14 cellular contexts compared by ENCODE assay signal in the genomic region with DNA sequence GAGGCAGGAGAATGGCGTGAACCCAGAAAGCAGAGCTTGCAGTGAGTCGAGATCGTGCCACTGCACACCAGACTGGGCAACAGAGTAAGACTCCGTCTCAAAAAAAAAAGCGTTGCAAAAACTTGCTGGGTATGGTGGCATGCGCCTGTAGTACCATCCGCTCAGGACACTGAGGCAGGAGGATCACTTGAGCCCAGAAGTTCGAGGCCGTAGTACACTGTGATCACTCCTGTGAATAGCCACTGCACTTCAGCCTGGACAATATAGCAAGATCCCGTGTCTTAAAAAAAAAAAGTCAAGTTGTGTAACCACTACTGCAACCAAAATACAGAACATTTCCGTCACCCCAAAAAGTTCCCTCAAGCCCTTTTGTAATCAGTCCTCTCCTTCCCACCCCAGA. TPM values are rescaled to one million over a fixed set of nuclear protein-coding genes. Genes with fewer than 3 reads are reported as not detected.
DNase-seq lines count a peak whose midpoint lies in the region; ATAC-seq, FAIRE-seq and TF ChIP-seq lines count a peak whose summit lies in the region.
"Had no signal": no experiment of that assay in that cellular context is flagged by ENCODE, and none has a peak within 500 bp of the region (broad histone marks: within the 10 kb centered on the region; RNA-seq: fewer than 3 reads in every experiment).

No MANE protein-coding gene starts in this region.

- H3K4me3 ChIP-seq in K562 (peak overlapping the region; percentile 99; the same call in 1 of the 2 replicates), neural progenitor cell (no peak overlapping the region), ascending aorta (peak overlapping the region in 1 of 2 donors; percentile 84)

- H3K9me1 ChIP-seq in K562 (ENCODE audit: control insufficient read depth, insufficient read depth, low read length), result peaks cover 3% of the 10 kb centered on the region

- peaks cover 83% of the 10 kb centered on the region for H3K36me3 ChIP-seq in K562 (ENCODE audit: control insufficient read depth, insufficient read depth, low read length)
- peaks cover 5% of the 10 kb centered on the region for H3K36me3 ChIP-seq in neural progenitor cell
- peaks cover 27 to 31% of the 10 kb centered on the region in 2 donors for H3K36me3 ChIP-seq in ascending aorta

- no peaks in the 10 kb centered on the region for H3K9me3 Mint-ChIP-seq in T-helper 1 cell treated with Interleukin-12 subunit alpha and Interleukin-12 subunit beta and Interleukin-4 antibody, amounts not matched to agents 30 μg/mL and 1 μg/mL, for 36 hours
- H3K9me3 Mint-ChIP-seq in HFFc6, result no peaks in the 10 kb centered on the region
- H3K9me3 Mint-ChIP-seq in neural progenitor cell, result no peaks in the 10 kb centered on the region

- H3K9me3 ChIP-seq in K562 (replicated peaks; ENCODE audit: control insufficient read depth, insufficient read depth, low read depth, low read length), result no peaks in the 10 kb centered on the region
- H3K9me3 ChIP-seq in neural progenitor cell (ENCODE audit: low read depth), result no peaks in the 10 kb centered on the region
- H3K9me3 ChIP-seq in ascending aorta, result no peaks in the 10 kb centered on the region

- TF ChIP-seq POLR2A in K562 (conservative IDR thresholded peaks at IDR 0.05), result 0 out of 2 replicates have a peak, but pooled peaks have one; percentile 15
- TF ChIP-seq POLR2A in H54 (IDR thresholded peaks at IDR 0.05; ENCODE audit: low read depth, low read length), result no peak

- H3K27ac ChIP-seq in K562 (ENCODE audit: extremely low read depth, low read depth, low read length) (no peak overlapping the region), neural progenitor cell (no peak overlapping the region), ascending aorta (no peak overlapping the region)
- H3K27ac ChIP-seq: KMS-11 had no signal

- no peak for ATAC-seq in K562

- H3K27me3 ChIP-seq in K562 (ENCODE audit: control insufficient read depth in 2 of 2, insufficient read depth in 2 of 2, low read length in 2 of 2) (no peaks in the 10 kb centered on the region), neural progenitor cell (no peaks in the 10 kb centered on the region), ascending aorta (no peaks in the 10 kb centered on the region)

- no peak for TF ChIP-seq CTCF in HFFc6 (IDR thresholded peaks at IDR 0.05)
- no peak for TF ChIP-seq CTCF in K562 (IDR thresholded peaks at IDR 0.05 in 2 of 3, conservative IDR thresholded peaks at IDR 0.05 in 1 of 3; ENCODE audit: insufficient read depth in 2 of 3, low read depth in 1 of 3, low read length in 3 of 3)
- TF ChIP-seq CTCF in neural progenitor cell (IDR thresholded peaks at IDR 0.05), result no peak
- no peak for TF ChIP-seq CTCF in ascending aorta (IDR thresholded peaks at IDR 0.05)

- POLR2A ChIA-PET in K562 (lab: Yijun Ruan, JAX), result interaction anchor here (1.3 to 2.9 kb wide), 4 partner anchors 11 to 22 kb away, joined by 3 to 49 read pairs (median 14); no protein-coding TSS in a partner anchor

- H3K36me3 Mint-ChIP-seq in T-helper 1 cell treated with Interleukin-12 subunit alpha and Interleukin-12 subunit beta and Interleukin-4 antibody, amounts not matched to agents 30 μg/mL and 1 μg/mL, for 36 hours (ENCODE audit: low read depth), result peaks cover 49% of the 10 kb centered on the region
- H3K36me3 Mint-ChIP-seq in HFFc6 (ENCODE audit: low read depth) (peaks cover 42% of the 10 kb centered on the region), neural progenitor cell (peaks cover 17% of the 10 kb centered on the region)

- in situ Hi-C loops in K562 (cut with MboI), result no loop called here

- peak overlapping the region; percentile 47 for H3K27ac Mint-ChIP-seq in T-helper 1 cell treated with Interleukin-12 subunit alpha and Interleukin-12 subunit beta and Interleukin-4 antibody, amounts not matched to agents 30 μg/mL and 1 μg/mL, for 36 hours
- H3K27ac Mint-ChIP-seq in HFFc6, result peak overlapping the region; percentile 57; the same call in 1 of the 2 replicates
- H3K27ac Mint-ChIP-seq in neural progenitor cell, result no peak overlapping the region

- H4K20me1 ChIP-seq in K562 (replicated peaks; ENCODE audit: control insufficient read depth, insufficient read depth, low read length), result peaks cover 3% of the 10 kb centered on the region; the same call in 1 of the 2 replicates
- H4K20me1 ChIP-seq in neural progenitor cell (ENCODE audit: low read depth), result peaks cover 14% of the 10 kb centered on the region

- no peak for TF ChIP-seq RAD21 in K562 (CRISPR knock-in tag; conservative IDR thresholded peaks at IDR 0.05 in 1 of 2, IDR thresholded peaks at IDR 0.05 in 1 of 2)

- no peak overlapping the region for H2AFZ ChIP-seq in K562 (ENCODE audit: low read depth, low read length)
- H2AFZ ChIP-seq in neural progenitor cell (replicated peaks), result no peak overlapping the region

- peaks cover 33% of the 10 kb centered on the region for H3F3A ChIP-seq in neural progenitor cell (ENCODE audit: low read depth)

- TF ChIP-seq EP300 in K562 (IDR thresholded peaks at IDR 0.05; ENCODE audit: low read length), result no peak

- FAIRE-seq in K562 (lab: Jason Lieb, UNC) (no peak), H54 (lab: Jason Lieb, UNC) (no peak)
- FAIRE-seq: endometrium had no signal

- BruUV-seq in K562 (replicated peaks; lab: Mats Ljungman, UMichigan), result no TSS peak

- intact Hi-C loops in K562 (cut with micrococcal nuclease), result loop anchor here (5.0 to 10.0 kb wide), 2 partner anchors 77 to 290 kb away; no protein-coding TSS in a partner anchor
- intact Hi-C loops in ascending aorta (cut with DNase I), result loop anchor here (5.0 kb wide), 1 partner anchor 123 kb away; a partner anchor contains a TSS

- H3K4me3 Mint-ChIP-seq in T-helper 1 cell treated with Interleukin-12 subunit alpha and Interleukin-12 subunit beta and Interleukin-4 antibody, amounts not matched to agents 30 μg/mL and 1 μg/mL, for 36 hours, result peak overlapping the region; percentile 99
- H3K4me3 Mint-ChIP-seq in HFFc6 (peak overlapping the region; percentile 94), neural progenitor cell (peak overlapping the region; percentile 96)

- peaks cover 43% of the 10 kb centered on the region for H3K4me1 Mint-ChIP-seq in T-helper 1 cell treated with Interleukin-12 subunit alpha and Interleukin-12 subunit beta and Interleukin-4 antibody, amounts not matched to agents 30 μg/mL and 1 μg/mL, for 36 hours (ENCODE audit: low read depth)
- peaks cover 47% of the 10 kb centered on the region for H3K4me1 Mint-ChIP-seq in HFFc6 (ENCODE audit: low read depth)
- H3K4me1 Mint-ChIP-seq in neural progenitor cell, result peaks cover 21% of the 10 kb centered on the region

- H3K27me3 Mint-ChIP-seq in T-helper 1 cell treated with Interleukin-12 subunit alpha and Interleukin-12 subunit beta and Interleukin-4 antibody, amounts not matched to agents 30 μg/mL and 1 μg/mL, for 36 hours (ENCODE audit: low read depth), result no peaks in the 10 kb centered on the region
- H3K27me3 Mint-ChIP-seq in HFFc6 (ENCODE audit: insufficient read depth), result peaks cover 2% of the 10 kb centered on the region
- peaks cover 7% of the 10 kb centered on the region for H3K27me3 Mint-ChIP-seq in neural progenitor cell (ENCODE audit: insufficient read depth, low read depth)

- H3K4me1 ChIP-seq in K562 (replicated peaks in 1 of 2; ENCODE audit: control insufficient read depth in 2 of 2, insufficient read depth in 2 of 2, low read length in 2 of 2) (peaks cover 8 to 11% of the 10 kb centered on the region in 2 experiments; a peak in 4 of 5 replicates), neural progenitor cell (peaks cover 11% of the 10 kb centered on the region), ascending aorta (peaks cover 6 to 22% of the 10 kb centered on the region in 2 donors)

- H3K79me2 ChIP-seq in K562 (ENCODE audit: control insufficient read depth, insufficient read depth, low read length) (peaks cover 69% of the 10 kb centered on the region), neural progenitor cell (ENCODE audit: low read depth) (peaks cover 63% of the 10 kb centered on the region)

- H3K4me2 ChIP-seq in K562 (ENCODE audit: insufficient read depth, low read length) (no peak overlapping the region), neural progenitor cell (peak overlapping the region; percentile 92)

- 96% methylated on average over 10 of the region's 11 CpGs for WGBS in K562 (ENCODE audit: insufficient coverage, low coverage, missing lambda C conversion rate)

- H3K9ac ChIP-seq in K562 (ENCODE audit: insufficient read depth in 1 of 2, low read depth in 2 of 2, low read length in 2 of 2), result no peak overlapping the region
- no peak overlapping the region for H3K9ac ChIP-seq in neural progenitor cell

- DNase-seq in T-helper 1 cell, result no peak
- DNase-seq in HFFc6, result no peak
- no peak for DNase-seq in K562 (ENCODE audit: extremely low read depth in 1 of 4, low spot score in 3 of 4)
- DNase-seq in neural progenitor cell (ENCODE audit: low spot score), result no peak
- DNase-seq in H54 (ENCODE audit: insufficient read length, low spot score), result no peak
- no peak for DNase-seq in activated CD4-positive, CD25-positive, alpha-beta regulatory T cell (lab: John Stamatoyannopoulos, UW)
- no peak for DNase-seq in ascending aorta (ENCODE audit: low spot score in 2 of 2)
- DNase-seq: 8988T, amygdala, NCI-H2171, RPMI8226 had no signal

- CTCF ChIA-PET in K562 (lab: Yijun Ruan, JAX; ENCODE audit: low intra/inter-chr PET ratio), result no interaction called here

RNA-seq across cellular contexts. Expression of a gene that starts 1.5 kb away (rescaled TPM):
- total RNA-seq in HFFc6 (2021; fragmentation: NEBNext Ultra II Directional; extraction: Animal tissue kit (Norgen Biotek cat#: 25700)), result 100 to 1,000 TPM; 252 to 303 (median 266) TPM
- 240 and 326 TPM in 2 replicates for total RNA-seq in K562 (2011; cell fraction: chromatin; rRNA removed; ENCODE audit: low replicate concordance)
- total RNA-seq in K562 (2011; cell fraction: nucleolus; rRNA removed), result 165 and 200 TPM in 2 replicates
- 225 and 232 TPM in 2 replicates for total RNA-seq in K562 (2011; cell fraction: nucleoplasm; rRNA removed)
- total RNA-seq in K562 (2014; rRNA removed) (138 and 139 TPM in 2 replicates), K562 (2014; rRNA removed; fragmentation: Illumina TruSeq; extraction: Trizol) (132 and 143 TPM in 2 replicates), K562 (2015; rRNA removed; fragmentation: Illumina TruSeq; extraction: Trizol) (118 and 131 TPM in 2 replicates), K562 (2021) (153 and 154 TPM in 2 replicates), neural progenitor cell (ENCODE audit: low replicate concordance) (126 and 146 TPM in 2 replicates), ascending aorta (160 TPM)
- polyA plus RNA-seq in K562 (2011; rRNA removed) (60.3 and 106 TPM in 2 replicates), K562 (2014; fragmentation: Illumina TruSeq; extraction: Trizol) (119 and 128 TPM in 2 replicates), K562 (2014; fragmentation: Nextera tagmentation; extraction: Ambion mirVana) (10 to 100 TPM; 20.1 to 28.1 TPM), K562 (2014; rRNA removed) (112 and 129 TPM in 2 replicates)
- 69.7 and 88.3 TPM in 2 replicates for polyA plus RNA-seq in K562 (2011; cell fraction: cytosol; rRNA removed)
- polyA plus RNA-seq in K562 (2011; cell fraction: nucleus; rRNA removed), result 76.1 and 100.0 TPM in 2 replicates
- polyA plus RNA-seq in K562 (2012), result 106 and 149 TPM in 2 replicates
- polyA minus RNA-seq in K562 (2011; rRNA and poly(A)+ RNA removed), result 147 and 187 TPM in 2 replicates
- 104 and 125 TPM in 2 replicates for polyA minus RNA-seq in K562 (2011; cell fraction: cytosol; rRNA and poly(A)+ RNA removed)
- polyA minus RNA-seq in K562 (2011; cell fraction: nucleus; rRNA and poly(A)+ RNA removed), result 79.2 and 112 TPM in 2 replicates

RNA-seq across cellular contexts. Expression of a gene that starts 2.1 kb away (rescaled TPM):
- total RNA-seq in HFFc6 (2021; fragmentation: NEBNext Ultra II Directional; extraction: Animal tissue kit (Norgen Biotek cat#: 25700)), result 10 to 100 TPM; 69.2 to 84.9 (median 77.0) TPM
- 29.0 and 52.4 TPM in 2 replicates for total RNA-seq in K562 (2011; cell fraction: chromatin; rRNA removed; ENCODE audit: low replicate concordance)
- 42.1 and 48.7 TPM in 2 replicates for total RNA-seq in K562 (2011; cell fraction: nucleolus; rRNA removed)
- 34.6 and 42.7 TPM in 2 replicates for total RNA-seq in K562 (2011; cell fraction: nucleoplasm; rRNA removed)
- total RNA-seq in K562 (2014; rRNA removed), result 110 and 136 TPM in 2 replicates
- 32.7 and 40.6 TPM in 2 replicates for total RNA-seq in K562 (2014; rRNA removed; fragmentation: Illumina TruSeq; extraction: Trizol)
- total RNA-seq in K562 (2015; rRNA removed; fragmentation: Illumina TruSeq; extraction: Trizol), result 74.5 and 74.8 TPM in 2 replicates
- 85.8 and 89.7 TPM in 2 replicates for total RNA-seq in K562 (2021)
- polyA plus RNA-seq in K562 (2011; rRNA removed), result 60.6 and 62.8 TPM in 2 replicates
- 74.1 and 114 TPM in 2 replicates for polyA plus RNA-seq in K562 (2011; cell fraction: cytosol; rRNA removed)
- polyA plus RNA-seq in K562 (2011; cell fraction: nucleus; rRNA removed), result 61.6 and 83.0 TPM in 2 replicates
- 75.7 and 143 TPM in 2 replicates for polyA plus RNA-seq in K562 (2012)
- polyA plus RNA-seq in K562 (2014; fragmentation: Illumina TruSeq; extraction: Trizol), result 97.8 and 103 TPM in 2 replicates
- 1 to 10 TPM; 4.1 to 6.3 TPM for polyA plus RNA-seq in K562 (2014; fragmentation: Nextera tagmentation; extraction: Ambion mirVana)
- 91.6 and 94.0 TPM in 2 replicates for polyA plus RNA-seq in K562 (2014; rRNA removed)
- 29.9 and 37.5 TPM in 2 replicates for polyA minus RNA-seq in K562 (2011; rRNA and poly(A)+ RNA removed)
- 52.9 and 57.8 TPM in 2 replicates for polyA minus RNA-seq in K562 (2011; cell fraction: cytosol; rRNA and poly(A)+ RNA removed)
- 19.1 and 22.5 TPM in 2 replicates for polyA minus RNA-seq in K562 (2011; cell fraction: nucleus; rRNA and poly(A)+ RNA removed)
- 50.8 and 86.3 TPM in 2 replicates for total RNA-seq in neural progenitor cell (ENCODE audit: low replicate concordance)
- total RNA-seq in ascending aorta, result 106 TPM

RNA-seq across cellular contexts. Expression of a gene that starts 15.7 kb away (rescaled TPM):
- 10 to 100 TPM; 14.1 to 20.5 (median 16.0) TPM for total RNA-seq in HFFc6 (2021; fragmentation: NEBNext Ultra II Directional; extraction: Animal tissue kit (Norgen Biotek cat#: 25700))
- total RNA-seq in K562 (2011; cell fraction: chromatin; rRNA removed; ENCODE audit: low replicate concordance), result 652 and 1,082 TPM in 2 replicates
- total RNA-seq in K562 (2011; cell fraction: nucleolus; rRNA removed), result 407 and 449 TPM in 2 replicates
- total RNA-seq in K562 (2011; cell fraction: nucleoplasm; rRNA removed), result 488 and 686 TPM in 2 replicates
- total RNA-seq in K562 (2014; rRNA removed), result 30.7 and 34.0 TPM in 2 replicates
- 28.7 and 33.0 TPM in 2 replicates for total RNA-seq in K562 (2014; rRNA removed; fragmentation: Illumina TruSeq; extraction: Trizol)
- total RNA-seq in K562 (2015; rRNA removed; fragmentation: Illumina TruSeq; extraction: Trizol), result 31.6 and 33.2 TPM in 2 replicates
- 53.7 and 63.6 TPM in 2 replicates for total RNA-seq in K562 (2021)
- 95.8 and 120 TPM in 2 replicates for polyA plus RNA-seq in K562 (2011; rRNA removed)
- polyA plus RNA-seq in K562 (2011; cell fraction: cytosol; rRNA removed), result 71.0 and 73.2 TPM in 2 replicates
- 641 and 948 TPM in 2 replicates for polyA plus RNA-seq in K562 (2011; cell fraction: nucleus; rRNA removed)
- polyA plus RNA-seq in K562 (2012), result 65.7 and 182 TPM in 2 replicates
- polyA plus RNA-seq in K562 (2014; fragmentation: Illumina TruSeq; extraction: Trizol), result 53.8 and 60.9 TPM in 2 replicates
- 10 to 100 TPM in 1 of 2 experiments, 1 to 10 TPM in 1; 8.9 to 11.6 TPM for polyA plus RNA-seq in K562 (2014; fragmentation: Nextera tagmentation; extraction: Ambion mirVana)
- 72.7 and 106 TPM in 2 replicates for polyA plus RNA-seq in K562 (2014; rRNA removed)
- 99.7 and 103 TPM in 2 replicates for polyA minus RNA-seq in K562 (2011; rRNA and poly(A)+ RNA removed)
- 19.4 and 21.8 TPM in 2 replicates for polyA minus RNA-seq in K562 (2011; cell fraction: cytosol; rRNA and poly(A)+ RNA removed)
- 133 and 150 TPM in 2 replicates for polyA minus RNA-seq in K562 (2011; cell fraction: nucleus; rRNA and poly(A)+ RNA removed)
- total RNA-seq in neural progenitor cell (ENCODE audit: low replicate concordance), result 15.0 and 36.1 TPM in 2 replicates
- total RNA-seq in ascending aorta, result 47.0 TPM

RNA-seq across cellular contexts. Expression of a gene that starts 24.7 kb away (rescaled TPM):
- total RNA-seq in HFFc6 (2021; fragmentation: NEBNext Ultra II Directional; extraction: Animal tissue kit (Norgen Biotek cat#: 25700)), result 10 to 100 TPM; 22.1 to 33.0 (median 28.8) TPM
- 2.0 and 4.8 TPM in 2 replicates for total RNA-seq in K562 (2011; cell fraction: chromatin; rRNA removed; ENCODE audit: low replicate concordance)
- 4.2 and 4.6 TPM in 2 replicates for total RNA-seq in K562 (2011; cell fraction: nucleolus; rRNA removed)
- 2.3 and 3.2 TPM in 2 replicates for total RNA-seq in K562 (2011; cell fraction: nucleoplasm; rRNA removed)
- total RNA-seq in K562 (2014; rRNA removed) (10.7 and 13.9 TPM in 2 replicates), K562 (2014; rRNA removed; fragmentation: Illumina TruSeq; extraction: Trizol) (4.4 and 4.7 TPM in 2 replicates), K562 (2015; rRNA removed; fragmentation: Illumina TruSeq; extraction: Trizol) (6.1 and 6.6 TPM in 2 replicates), K562 (2021) (5.2 and 6.2 TPM in 2 replicates), neural progenitor cell (ENCODE audit: low replicate concordance) (24.9 and 32.4 TPM in 2 replicates), ascending aorta (82.9 TPM)
- polyA plus RNA-seq in K562 (2011; rRNA removed) (7.3 and 8.4 TPM in 2 replicates), K562 (2014; fragmentation: Illumina TruSeq; extraction: Trizol) (6.0 and 6.2 TPM in 2 replicates), K562 (2014; fragmentation: Nextera tagmentation; extraction: Ambion mirVana) (under 1 TPM; 0.23 to 0.39 TPM), K562 (2014; rRNA removed) (7.7 and 10.6 TPM in 2 replicates)
- polyA plus RNA-seq in K562 (2011; cell fraction: cytosol; rRNA removed), result 5.8 and 12.1 TPM in 2 replicates
- polyA plus RNA-seq in K562 (2011; cell fraction: nucleus; rRNA removed), result 6.0 and 9.9 TPM in 2 replicates
- polyA plus RNA-seq in K562 (2012), result 7.7 and 9.7 TPM in 2 replicates
- polyA minus RNA-seq in K562 (2011; rRNA and poly(A)+ RNA removed), result 2.6 and 2.9 TPM in 2 replicates
- polyA minus RNA-seq in K562 (2011; cell fraction: cytosol; rRNA and poly(A)+ RNA removed), result 3.1 and 3.6 TPM in 2 replicates
- 1.3 and 2.4 TPM in 2 replicates for polyA minus RNA-seq in K562 (2011; cell fraction: nucleus; rRNA and poly(A)+ RNA removed)

RNA-seq across cellular contexts. Expression of a gene that starts 44.6 kb away (rescaled TPM):
- total RNA-seq in HFFc6 (2021; fragmentation: NEBNext Ultra II Directional; extraction: Animal tissue kit (Norgen Biotek cat#: 25700)), result 10 to 100 TPM; 17.7 to 26.2 (median 23.7) TPM
- 74.9 and 150 TPM in 2 replicates for total RNA-seq in K562 (2011; cell fraction: chromatin; rRNA removed; ENCODE audit: low replicate concordance)
- total RNA-seq in K562 (2011; cell fraction: nucleolus; rRNA removed), result 93.6 and 122 TPM in 2 replicates
- 99.4 and 140 TPM in 2 replicates for total RNA-seq in K562 (2011; cell fraction: nucleoplasm; rRNA removed)
- 27.6 and 39.3 TPM in 2 replicates for total RNA-seq in K562 (2014; rRNA removed)
- total RNA-seq in K562 (2014; rRNA removed; fragmentation: Illumina TruSeq; extraction: Trizol), result 14.6 and 18.2 TPM in 2 replicates
- total RNA-seq in K562 (2015; rRNA removed; fragmentation: Illumina TruSeq; extraction: Trizol), result 26.4 and 27.5 TPM in 2 replicates
- total RNA-seq in K562 (2021), result 23.6 and 25.7 TPM in 2 replicates
- polyA plus RNA-seq in K562 (2011; rRNA removed), result 26.6 and 31.0 TPM in 2 replicates
- polyA plus RNA-seq in K562 (2011; cell fraction: cytosol; rRNA removed), result 27.6 and 51.7 TPM in 2 replicates
- 41.4 and 56.0 TPM in 2 replicates for polyA plus RNA-seq in K562 (2011; cell fraction: nucleus; rRNA removed)
- polyA plus RNA-seq in K562 (2012), result 23.4 and 31.1 TPM in 2 replicates
- polyA plus RNA-seq in K562 (2014; fragmentation: Illumina TruSeq; extraction: Trizol), result 32.3 and 33.0 TPM in 2 replicates
- polyA plus RNA-seq in K562 (2014; fragmentation: Nextera tagmentation; extraction: Ambion mirVana), result 10 to 100 TPM in 1 of 2 experiments, 1 to 10 TPM in 1; 6.6 to 12.0 TPM
- polyA plus RNA-seq in K562 (2014; rRNA removed), result 24.4 and 26.5 TPM in 2 replicates
- polyA minus RNA-seq in K562 (2011; rRNA and poly(A)+ RNA removed), result 38.9 and 47.9 TPM in 2 replicates
- 16.7 and 29.9 TPM in 2 replicates for polyA minus RNA-seq in K562 (2011; cell fraction: cytosol; rRNA and poly(A)+ RNA removed)
- polyA minus RNA-seq in K562 (2011; cell fraction: nucleus; rRNA and poly(A)+ RNA removed), result 52.4 and 57.1 TPM in 2 replicates
- total RNA-seq in neural progenitor cell (ENCODE audit: low replicate concordance), result 15.8 and 33.8 TPM in 2 replicates
- total RNA-seq in ascending aorta, result 36.0 TPM
